In the genomic region with DNA sequence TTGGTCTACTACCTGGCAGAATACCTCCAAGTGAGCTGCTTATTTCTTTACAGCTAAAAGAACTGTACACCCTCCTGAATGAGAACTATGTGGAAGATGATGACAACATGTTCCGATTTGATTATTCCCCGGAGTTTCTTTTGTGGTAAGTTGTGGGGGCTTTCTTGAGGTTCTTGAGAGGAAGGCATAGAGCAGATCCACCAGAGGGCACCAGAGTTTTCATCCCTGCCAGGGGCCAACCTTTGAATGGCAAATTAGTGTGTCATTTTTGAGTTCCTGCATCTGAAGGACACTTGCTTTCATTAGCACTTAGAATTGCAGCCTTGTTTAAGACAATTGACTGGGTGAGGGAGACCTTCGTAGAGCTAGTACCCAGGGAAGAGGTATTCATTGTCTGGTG, we compare ENCODE assay signal across 1 cellular context.
TF ChIP-seq lines count a peak whose summit lies in the region.

No MANE protein-coding gene starts in this region.

TF ChIP-seq in GM23338, 12 proteins besides CTCF, POLR2A, EP300 and RAD21 (continued from another document):
- no peak for TF ChIP-seq POLR2AphosphoS5 (IDR thresholded peaks at IDR 0.05; ENCODE audit: low read depth)
- TF ChIP-seq ZNF114 (CRISPR knock-in tag; IDR thresholded peaks at IDR 0.05): no peak
- TF ChIP-seq, protein P1, sequence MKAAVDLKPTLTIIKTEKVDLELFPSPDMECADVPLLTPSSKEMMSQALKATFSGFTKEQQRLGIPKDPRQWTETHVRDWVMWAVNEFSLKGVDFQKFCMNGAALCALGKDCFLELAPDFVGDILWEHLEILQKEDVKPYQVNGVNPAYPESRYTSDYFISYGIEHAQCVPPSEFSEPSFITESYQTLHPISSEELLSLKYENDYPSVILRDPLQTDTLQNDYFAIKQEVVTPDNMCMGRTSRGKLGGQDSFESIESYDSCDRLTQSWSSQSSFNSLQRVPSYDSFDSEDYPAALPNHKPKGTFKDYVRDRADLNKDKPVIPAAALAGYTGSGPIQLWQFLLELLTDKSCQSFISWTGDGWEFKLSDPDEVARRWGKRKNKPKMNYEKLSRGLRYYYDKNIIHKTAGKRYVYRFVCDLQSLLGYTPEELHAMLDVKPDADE (IDR thresholded peaks at IDR 0.05): no peak
- no peak for TF ChIP-seq EZH2 (IDR thresholded peaks at IDR 0.05; ENCODE audit: low read depth, unreplicated experiment)
